In the genomic region with DNA sequence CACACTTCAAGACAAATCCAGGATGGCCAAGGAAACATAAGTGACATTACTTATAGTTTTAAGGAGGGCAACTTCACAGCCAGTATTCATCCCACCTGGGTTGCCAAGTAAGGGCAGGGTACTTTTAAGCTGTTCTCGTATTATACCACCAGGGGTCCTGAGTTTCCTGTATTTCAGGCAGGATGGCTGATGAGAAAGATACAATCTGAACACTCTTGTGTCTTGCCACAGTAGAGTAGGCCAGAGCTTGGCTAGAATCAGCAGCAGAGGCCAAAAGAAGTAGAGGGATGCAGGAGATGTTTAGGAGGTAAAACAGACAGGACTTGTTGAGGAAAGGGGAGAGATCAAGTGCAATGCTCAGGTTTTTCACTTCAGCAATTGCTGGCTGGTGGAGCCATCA, we compare ENCODE assay signal across 8 cellular contexts. TPM values are rescaled to one million over a fixed set of nuclear protein-coding genes. Genes with fewer than 3 reads are reported as not detected.
A peak's percentile ranks its signal among the peaks of the same experiment; 100 is the strongest.
DNase-seq lines count a peak whose midpoint lies in the region; ATAC-seq and TF ChIP-seq lines count a peak whose summit lies in the region.
"Not testable (repeated sequence)": the region's sequence is repeated elsewhere in the genome, so short reads cannot be mapped to it uniquely, and the experiment has no call there.

No MANE protein-coding gene starts in this region.

- not testable (repeated sequence) for H2AFZ ChIP-seq in SK-N-SH (ENCODE audit: low read depth)

- not testable (repeated sequence) for H3K4me1 Mint-ChIP-seq in naive thymus-derived CD8-positive, alpha-beta T cell

- peak; percentile 47 for ATAC-seq in HG02852 (IDR thresholded peaks at IDR 0.05; ENCODE audit: unreplicated experiment)
- ATAC-seq in activated naive CD4-positive, alpha-beta T cell treated with anti-CD3 and anti-CD28 coated beads, Interleukin-2, amount 50 U/mL, for 72 hours = peak; percentile 52 to 57
- ATAC-seq in naive thymus-derived CD8-positive, alpha-beta T cell = peak; percentile 42 to 58

- not testable (repeated sequence) for H3K27ac ChIP-seq in SK-N-SH (ENCODE audit: low read depth in 2 of 2, low read length in 1 of 2); uterus

- H3K36me3 Mint-ChIP-seq in activated naive CD4-positive, alpha-beta T cell treated with anti-CD3 and anti-CD28 coated beads, Interleukin-2, amount 50 U/mL, for 72 hours; naive thymus-derived CD8-positive, alpha-beta T cell: not testable (repeated sequence)

- not testable (repeated sequence) for TF ChIP-seq POLR2A in uterus (IDR thresholded peaks at IDR 0.05)

- H3K27me3 ChIP-seq in SK-N-SH (ENCODE audit: insufficient read depth); uterus: not testable (repeated sequence)

- not testable (repeated sequence) for H3K79me2 ChIP-seq in SK-N-SH (ENCODE audit: insufficient read depth)

- not testable (repeated sequence) for H3K9ac ChIP-seq in SK-N-SH

- H3K9me2 ChIP-seq in SK-N-SH = not testable (repeated sequence)

- TF ChIP-seq EP300 in SK-N-SH (IDR thresholded peaks at IDR 0.05; ENCODE audit: borderline replicate concordance in 1 of 2, low read depth in 1 of 2, low read length in 1 of 2) = not testable (repeated sequence)

- H3K9me3 Mint-ChIP-seq in activated naive CD4-positive, alpha-beta T cell treated with anti-CD3 and anti-CD28 coated beads, Interleukin-2, amount 50 U/mL, for 72 hours; naive thymus-derived CD8-positive, alpha-beta T cell: not testable (repeated sequence)

- H3F3A ChIP-seq in SK-N-SH (replicated peaks; ENCODE audit: insufficient read depth) = not testable (repeated sequence)

- H3K27me3 Mint-ChIP-seq in naive thymus-derived CD8-positive, alpha-beta T cell = not testable (repeated sequence)

- POLR2A ChIA-PET in SK-N-SH (lab: Yijun Ruan, JAX); naive thymus-derived CD8-positive, alpha-beta T cell (lab: Charles Lee): not testable (repeated sequence)

- TF ChIP-seq RAD21 in SK-N-SH (IDR thresholded peaks at IDR 0.05; ENCODE audit: low read length) = peak; percentile 66

- H3K36me3 ChIP-seq in SK-N-SH (replicated peaks in 1 of 2; ENCODE audit: control insufficient read depth in 1 of 2, insufficient read depth in 2 of 2, low read length in 1 of 2); uterus: not testable (repeated sequence)

- H3K27ac Mint-ChIP-seq in activated naive CD4-positive, alpha-beta T cell treated with anti-CD3 and anti-CD28 coated beads, Interleukin-2, amount 50 U/mL, for 72 hours = not testable (repeated sequence)
- H3K27ac Mint-ChIP-seq in naive thymus-derived CD8-positive, alpha-beta T cell = peak overlapping the region in 7 of 10 donors; percentile 2 to 87 (median 23)

- CTCF ChIA-PET in SK-N-SH (lab: Yijun Ruan, JAX) = interaction anchor here (0.6 to 1.2 kb wide), 5 partner anchors 81 to 506 kb away, joined by 3 read pairs; partner anchors contain the start of gene CLTB

- intact Hi-C loops in uterus (cut with DNase I; ENCODE audit: low total_unique reads) = not testable (repeated sequence)

- peak overlapping the region in 6 of 10 donors; percentile 5 to 68 (median 24) for H3K4me3 Mint-ChIP-seq in naive thymus-derived CD8-positive, alpha-beta T cell

- not testable (repeated sequence) for H4K20me1 ChIP-seq in SK-N-SH (ENCODE audit: insufficient read depth)

- H3K4me1 ChIP-seq in SK-N-SH (ENCODE audit: control insufficient read depth in 1 of 2, insufficient read depth in 2 of 2, low read depth in 1 of 2, low read length in 1 of 2); uterus: not testable (repeated sequence)

- DNase-seq in GM03348 (ENCODE audit: low spot score) = peak; percentile 3
- DNase-seq in NCI-H1930 (lab: John Stamatoyannopoulos, UW) = peak; percentile 14 to 28
- peak; percentile 47 for DNase-seq in SK-N-SH
- DNase-seq in activated naive CD4-positive, alpha-beta T cell treated with anti-CD3 and anti-CD28 coated beads, Interleukin-2, amount 50 U/mL, for 72 hours (ENCODE audit: low spot score in 2 of 2) = peak in 1 of 2 donors; percentile 22
- peak; percentile 10 for DNase-seq in fibroblast of the conjunctiva (ENCODE audit: low read depth)
- DNase-seq in naive thymus-derived CD8-positive, alpha-beta T cell = peak in 7 of 10 donors; percentile 16 to 65 (median 45)
- peak in 1 of 2 donors; percentile 19 for DNase-seq in uterus

- H3K4me2 ChIP-seq in SK-N-SH = not testable (repeated sequence)

- H3K9me3 ChIP-seq in SK-N-SH, uterus: not testable (repeated sequence)

- TF ChIP-seq CTCF in SK-N-SH (IDR thresholded peaks at IDR 0.05) = peak; percentile 52
- peak in 3 of 4 experiments; percentile 21 to 49 (median 35) for TF ChIP-seq CTCF in uterus (IDR thresholded peaks at IDR 0.05)

- 0% methylated on average over 1 of the region's 1 CpG for WGBS in SK-N-SH (ENCODE audit: low lambda C conversion rate)

- H3K4me3 ChIP-seq in SK-N-SH (ENCODE audit: low read depth in 2 of 2, low read length in 1 of 2); uterus: not testable (repeated sequence)

TF ChIP-seq in SK-N-SH, 30 proteins besides CTCF, POLR2A, EP300 and RAD21:
- peak; percentile 48 for TF ChIP-seq SMC3 (IDR thresholded peaks at IDR 0.05; ENCODE audit: low read depth, low read length)
- TF ChIP-seq GATA2 (CRISPR knock-in tag; IDR thresholded peaks at IDR 0.05) = peak; percentile 90

RNA-seq across cellular contexts. Expression of gene SIMC1, which starts 3.1 kb away (rescaled TPM):
- polyA plus RNA-seq in SK-N-SH (2012; rRNA removed) = 9.6 and 12.4 TPM in 2 replicates
- polyA plus RNA-seq in SK-N-SH (2012; cell fraction: cytosol; rRNA removed) = 10.3 and 12.9 TPM in 2 replicates
- 15.5 and 16.1 TPM in 2 replicates for polyA plus RNA-seq in SK-N-SH (2012; cell fraction: nucleus; rRNA removed)
- total RNA-seq in activated naive CD4-positive, alpha-beta T cell treated with anti-CD3 and anti-CD28 coated beads, Interleukin-2, amount 50 U/mL, for 72 hours = 10 to 100 TPM; 22.1 to 39.9 TPM
- 10 to 100 TPM; 20.8 to 23.0 TPM for total RNA-seq in naive thymus-derived CD8-positive, alpha-beta T cell
- 10 to 100 TPM in 1 of 3 donors, 1 to 10 TPM in 2; 2.4 to 11.1 (median 6.1) TPM for polyA plus RNA-seq in naive thymus-derived CD8-positive, alpha-beta T cell
- total RNA-seq in uterus = 10 to 100 TPM in 2 of 4 donors, 1 to 10 TPM in 2; 1.5 to 43.0 (median 14.9) TPM
